ENCODE assay signal across 1 cellular context in the genomic region with DNA sequence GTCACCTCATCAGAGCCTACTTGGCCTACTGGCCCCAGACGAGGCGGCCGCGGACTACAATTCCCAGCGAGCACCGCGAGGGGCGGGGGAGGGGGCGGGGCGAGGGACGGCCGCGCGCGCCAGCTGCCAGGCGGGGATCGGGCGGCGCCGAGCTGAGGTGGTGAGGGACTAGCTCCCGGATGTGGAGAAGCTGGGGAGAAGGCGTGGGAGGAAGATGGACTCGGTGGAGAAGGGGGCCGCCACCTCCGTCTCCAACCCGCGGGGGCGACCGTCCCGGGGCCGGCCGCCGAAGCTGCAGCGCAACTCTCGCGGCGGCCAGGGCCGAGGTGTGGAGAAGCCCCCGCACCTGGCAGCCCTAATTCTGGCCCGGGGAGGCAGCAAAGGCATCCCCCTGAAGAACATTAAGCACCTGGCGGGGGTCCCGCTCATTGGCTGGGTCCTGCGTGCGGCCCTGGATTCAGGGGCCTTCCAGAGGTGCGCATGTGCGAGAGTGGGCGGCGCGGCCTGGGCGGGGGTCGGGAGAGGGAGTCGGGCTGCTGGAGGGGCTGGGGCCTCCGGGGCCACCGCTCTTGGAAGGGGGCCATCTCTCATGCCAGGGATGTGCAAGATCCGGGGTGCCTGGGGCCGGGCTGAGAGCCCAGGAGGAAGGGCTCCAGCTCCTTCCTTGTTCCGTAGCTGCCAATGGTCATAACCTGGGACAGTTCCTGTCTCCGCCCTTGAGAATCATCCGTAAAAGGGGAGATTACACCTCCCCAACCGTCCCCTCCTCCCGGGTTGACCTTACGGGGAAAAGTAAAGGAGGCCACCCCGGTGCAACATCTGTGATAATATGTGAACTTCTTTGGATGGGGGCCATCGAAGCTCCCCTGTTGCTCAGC.
TF ChIP-seq lines count a peak whose summit lies in the region.

A gene (plus strand): TSS at position 129 of the 878 bp plus-strand sequence. CDS start 86 bp downstream, at position 215.

TF ChIP-seq in GM23338, 12 proteins besides CTCF, POLR2A, EP300 and RAD21 (continued from another document):
- TF ChIP-seq, protein P1, sequence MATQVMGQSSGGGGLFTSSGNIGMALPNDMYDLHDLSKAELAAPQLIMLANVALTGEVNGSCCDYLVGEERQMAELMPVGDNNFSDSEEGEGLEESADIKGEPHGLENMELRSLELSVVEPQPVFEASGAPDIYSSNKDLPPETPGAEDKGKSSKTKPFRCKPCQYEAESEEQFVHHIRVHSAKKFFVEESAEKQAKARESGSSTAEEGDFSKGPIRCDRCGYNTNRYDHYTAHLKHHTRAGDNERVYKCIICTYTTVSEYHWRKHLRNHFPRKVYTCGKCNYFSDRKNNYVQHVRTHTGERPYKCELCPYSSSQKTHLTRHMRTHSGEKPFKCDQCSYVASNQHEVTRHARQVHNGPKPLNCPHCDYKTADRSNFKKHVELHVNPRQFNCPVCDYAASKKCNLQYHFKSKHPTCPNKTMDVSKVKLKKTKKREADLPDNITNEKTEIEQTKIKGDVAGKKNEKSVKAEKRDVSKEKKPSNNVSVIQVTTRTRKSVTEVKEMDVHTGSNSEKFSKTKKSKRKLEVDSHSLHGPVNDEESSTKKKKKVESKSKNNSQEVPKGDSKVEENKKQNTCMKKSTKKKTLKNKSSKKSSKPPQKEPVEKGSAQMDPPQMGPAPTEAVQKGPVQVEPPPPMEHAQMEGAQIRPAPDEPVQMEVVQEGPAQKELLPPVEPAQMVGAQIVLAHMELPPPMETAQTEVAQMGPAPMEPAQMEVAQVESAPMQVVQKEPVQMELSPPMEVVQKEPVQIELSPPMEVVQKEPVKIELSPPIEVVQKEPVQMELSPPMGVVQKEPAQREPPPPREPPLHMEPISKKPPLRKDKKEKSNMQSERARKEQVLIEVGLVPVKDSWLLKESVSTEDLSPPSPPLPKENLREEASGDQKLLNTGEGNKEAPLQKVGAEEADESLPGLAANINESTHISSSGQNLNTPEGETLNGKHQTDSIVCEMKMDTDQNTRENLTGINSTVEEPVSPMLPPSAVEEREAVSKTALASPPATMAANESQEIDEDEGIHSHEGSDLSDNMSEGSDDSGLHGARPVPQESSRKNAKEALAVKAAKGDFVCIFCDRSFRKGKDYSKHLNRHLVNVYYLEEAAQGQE (IDR thresholded peaks at IDR 0.05; ENCODE audit: unreplicated experiment) = peak; percentile 47
- no peak for TF ChIP-seq ZNF114 (CRISPR knock-in tag; IDR thresholded peaks at IDR 0.05)
- no peak for TF ChIP-seq STAT1 (IDR thresholded peaks at IDR 0.05; ENCODE audit: unreplicated experiment)
